ENCODE assay signal across 8 cellular contexts in genomic region chr5:141397756-141398551, GRCh38. TPM values are rescaled to one million over a fixed set of nuclear protein-coding genes. Genes with fewer than 3 reads are reported as not detected.
DNase-seq lines count a peak whose midpoint lies in the region; ATAC-seq and TF ChIP-seq lines count a peak whose summit lies in the region.
"Not testable (repeated sequence)": the region's sequence is repeated elsewhere in the genome, so short reads cannot be mapped to it uniquely, and the experiment has no call there.

Gene PCDHGB5 (plus strand): TSS chr5:141397947. CDS start chr5:141398128, 181 bp downstream.

- not testable (repeated sequence) for BruUV-seq in Caco-2 (replicated peaks; lab: Mats Ljungman, UMichigan)

- intact Hi-C loops in Caco-2 (cut with micrococcal nuclease; ENCODE audit: unreplicated experiment), result loop anchor here (1.0 kb wide), 1 partner anchor 159 kb away; no protein-coding TSS in a partner anchor
- intact Hi-C loops in mucosa of descending colon (cut with DNase I, micrococcal nuclease), result not testable (repeated sequence)

- peak within 1 kb of the TSS; percentile 69 for H3K4me3 Mint-ChIP-seq in Caco-2 (ENCODE audit: unreplicated experiment)
- peak within 1 kb of the TSS; percentile 61 for H3K4me3 Mint-ChIP-seq in activated naive CD8-positive, alpha-beta T cell
- peak within 1 kb of the TSS; percentile 67 to 69 for H3K4me3 Mint-ChIP-seq in stimulated activated naive CD8-positive, alpha-beta T cell treated with anti-CD3 and anti-CD28 coated beads, Interleukin-15, amount 100 ng/mL, for 72 hours

- POLR2A ChIA-PET in Caco-2 (lab: Charles Lee), result interaction anchor here (1.3 kb wide), 1 partner anchor 167 kb away, joined by 3 read pairs; no protein-coding TSS in a partner anchor

- H3K4me3 ChIP-seq in Caco-2 (ENCODE audit: low read depth, low read length), result peak within 1 kb of the TSS; percentile 47
- H3K4me3 ChIP-seq in Peyer's patch, result peak within 1 kb of the TSS in 3 of 4 donors; percentile 20 to 46 (median 28)
- H3K4me3 ChIP-seq in mucosa of descending colon, result not testable (repeated sequence)

- H3K27me3 ChIP-seq in Caco-2 (replicated peaks; ENCODE audit: control insufficient read depth, insufficient read depth, low read length); Peyer's patch: not testable (repeated sequence)

- not testable (repeated sequence) for H3K4me1 ChIP-seq in Caco-2; Peyer's patch; mucosa of descending colon (ENCODE audit: low read depth)

- peak; percentile 58 to 66 for TF ChIP-seq CTCF in Caco-2 (IDR thresholded peaks at IDR 0.05; ENCODE audit: insufficient read depth in 1 of 2, low read depth in 1 of 2, low read length in 1 of 2, severe bottlenecking in 1 of 2, unreplicated experiment in 1 of 2)
- TF ChIP-seq CTCF in Peyer's patch (IDR thresholded peaks at IDR 0.05), result peak in 4 of 6 experiments; percentile 25 to 46 (median 34)
- peak; percentile 18 for TF ChIP-seq CTCF in mucosa of descending colon (IDR thresholded peaks at IDR 0.05)

- H3K4me1 Mint-ChIP-seq in Caco-2 (ENCODE audit: low read depth, unreplicated experiment); activated naive CD8-positive, alpha-beta T cell (ENCODE audit: low read depth); stimulated activated naive CD8-positive, alpha-beta T cell treated with anti-CD3 and anti-CD28 coated beads, Interleukin-15, amount 100 ng/mL, for 72 hours: not testable (repeated sequence)

- not testable (repeated sequence) for H3K27ac Mint-ChIP-seq in Caco-2 (ENCODE audit: unreplicated experiment); activated naive CD8-positive, alpha-beta T cell
- peak within 1 kb of the TSS; percentile 33 to 42 for H3K27ac Mint-ChIP-seq in stimulated activated naive CD8-positive, alpha-beta T cell treated with anti-CD3 and anti-CD28 coated beads, Interleukin-15, amount 100 ng/mL, for 72 hours

- peaks cover 11% of the 10 kb centered on the region for H3K9me3 Mint-ChIP-seq in Caco-2 (ENCODE audit: unreplicated experiment)
- peaks cover 15% of the 10 kb centered on the region for H3K9me3 Mint-ChIP-seq in activated naive CD8-positive, alpha-beta T cell (ENCODE audit: low read depth)
- H3K9me3 Mint-ChIP-seq in stimulated activated naive CD8-positive, alpha-beta T cell treated with anti-CD3 and anti-CD28 coated beads, Interleukin-15, amount 100 ng/mL, for 72 hours, result peaks cover 11 to 32% of the 10 kb centered on the region in 2 donors

- not testable (repeated sequence) for H3K36me3 Mint-ChIP-seq in Caco-2 (ENCODE audit: insufficient read depth, unreplicated experiment)
- H3K36me3 Mint-ChIP-seq in activated naive CD8-positive, alpha-beta T cell, result peaks cover 24% of the 10 kb centered on the region

- peaks cover 17% of the 10 kb centered on the region for H3K9me3 ChIP-seq in Caco-2
- H3K9me3 ChIP-seq in Peyer's patch, result peaks cover 0 to 59% (median 19%) of the 10 kb centered on the region in 4 donors
- peaks cover 68% of the 10 kb centered on the region for H3K9me3 ChIP-seq in mucosa of descending colon

- H3K36me3 ChIP-seq in Caco-2 (ENCODE audit: control insufficient read depth, insufficient read depth, low read length); Peyer's patch; mucosa of descending colon (ENCODE audit: low read depth): not testable (repeated sequence)

- DNase-seq in Caco-2, result peak; percentile 60 to 70
- not testable (repeated sequence) for DNase-seq in Peyer's patch
- DNase-seq in fibroblast of peridontal ligament (ENCODE audit: extremely low read depth), result peak; percentile 39
- DNase-seq in mucosa of descending colon, result peak in 2 of 3 donors; percentile 52 to 59
- peak in 1 of 2 donors; percentile 51 for DNase-seq in stimulated activated naive CD8-positive, alpha-beta T cell treated with anti-CD3 and anti-CD28 coated beads, Interleukin-15, amount 100 ng/mL, for 72 hours

- CTCF ChIA-PET in Caco-2 (lab: Charles Lee), result interaction anchor here (0.6 to 2.1 kb wide), 10 partner anchors 9 to 175 kb away, joined by 3 to 17 read pairs (median 5); partner anchors contain the start of genes PCDHB14, PCDHGB1 and PCDHGB3

- not testable (repeated sequence) for TF ChIP-seq POLR2A in Peyer's patch (IDR thresholded peaks at IDR 0.05)

- H3K27ac ChIP-seq in Peyer's patch, result not testable (repeated sequence)

- peak; percentile 97 for ATAC-seq in GM19455 (IDR thresholded peaks at IDR 0.05; ENCODE audit: unreplicated experiment)
- ATAC-seq in HG03064 (IDR thresholded peaks at IDR 0.05; ENCODE audit: low read depth, unreplicated experiment), result peak; percentile 98
- ATAC-seq in mucosa of descending colon, result peak; percentile 92
- peak; percentile 92 for ATAC-seq in stimulated activated naive CD8-positive, alpha-beta T cell treated with anti-CD3 and anti-CD28 coated beads, Interleukin-15, amount 100 ng/mL, for 72 hours

- not testable (repeated sequence) for H3K27me3 Mint-ChIP-seq in Caco-2 (ENCODE audit: insufficient read depth, unreplicated experiment)
- H3K27me3 Mint-ChIP-seq in activated naive CD8-positive, alpha-beta T cell, result peaks cover 46% of the 10 kb centered on the region
- H3K27me3 Mint-ChIP-seq in stimulated activated naive CD8-positive, alpha-beta T cell treated with anti-CD3 and anti-CD28 coated beads, Interleukin-15, amount 100 ng/mL, for 72 hours, result peaks cover 79% of the 10 kb centered on the region

RNA-seq across cellular contexts. Expression of gene PCDHGB5, which starts in this region (rescaled TPM):
- total RNA-seq in Caco-2 (2022) (13.2 and 13.4 TPM in 2 replicates), Peyer's patch (1 to 10 TPM; 2.3 to 9.1 (median 2.9) TPM), mucosa of descending colon (1 to 10 TPM; 3.1 to 9.8 (median 5.6) TPM)
